Comparison of ENCODE assay signal across 23 cellular contexts in genomic region chr22:49590851-49591445, GRCh38.
"Had no signal": no experiment of that assay in that cellular context is flagged by ENCODE, and none has a peak within 500 bp of the region (broad histone marks: within the 10 kb centered on the region; RNA-seq: fewer than 3 reads in every experiment).

No MANE protein-coding gene starts in this region.

- H3K4me1 ChIP-seq: gastrocnemius medialis, heart right ventricle, suprapubic skin, thyroid gland had no signal

- H3K36me3 ChIP-seq: esophagus muscularis mucosa, gastrocnemius medialis, heart right ventricle, suprapubic skin, thyroid gland had no signal

- H3K4me3 ChIP-seq: esophagus muscularis mucosa, gastrocnemius medialis, heart right ventricle, left lung, lung, suprapubic skin, thyroid gland had no signal

- H3K27me3 ChIP-seq: gastrocnemius medialis, heart right ventricle, left lung, neutrophil, thyroid gland had no signal

- H3K9me3 Mint-ChIP-seq: dendritic cell treated with granulocyte-macrophage colony-stimulating factor and Interleukin-4, amounts not matched to agents 40 ng/mL and 50 ng/mL, for 4 days; effector memory CD8-positive, alpha-beta T cell; naive thymus-derived CD4-positive, alpha-beta T cell; nephron progenitor cell; stimulated activated effector memory CD8-positive, alpha-beta T cell treated with anti-CD3 and anti-CD28 coated beads, Interleukin-12 subunit alpha, Interleukin-12 subunit beta, amount 100 ng/mL, for 72 hours had no signal

- FAIRE-seq: colon, islet of Langerhans had no signal

- H3K27ac Mint-ChIP-seq: dendritic cell treated with granulocyte-macrophage colony-stimulating factor and Interleukin-4, amounts not matched to agents 40 ng/mL and 50 ng/mL, for 4 days; effector memory CD8-positive, alpha-beta T cell; stimulated activated effector memory CD8-positive, alpha-beta T cell treated with anti-CD3 and anti-CD28 coated beads, Interleukin-12 subunit alpha, Interleukin-12 subunit beta, amount 100 ng/mL, for 72 hours had no signal

- H3K9me3 ChIP-seq: gastrocnemius medialis, left lung, neutrophil, suprapubic skin, thyroid gland had no signal

- H3K4me1 Mint-ChIP-seq: nephron progenitor cell; stimulated activated effector memory CD8-positive, alpha-beta T cell treated with anti-CD3 and anti-CD28 coated beads, Interleukin-12 subunit alpha, Interleukin-12 subunit beta, amount 100 ng/mL, for 72 hours had no signal

- DNase-seq: cerebellar nuclear complex; effector memory CD8-positive, alpha-beta T cell; heart right ventricle; hypothalamus; mesenchymal stem cell; naive thymus-derived CD4-positive, alpha-beta T cell; nephron progenitor cell; stimulated activated CD4-positive, alpha-beta T cell treated with anti-CD3 and anti-CD28 coated beads, Interleukin-4, amount 100 ng/mL, for 1 hour; stimulated activated CD8-positive, alpha-beta memory T cell treated with anti-CD3 and anti-CD28 coated beads, Interleukin-4, amount 100 ng/mL, for 48 hours; stimulated activated naive CD8-positive, alpha-beta T cell treated with anti-CD3 and anti-CD28 coated beads, Interleukin-15, Interleukin-2, amounts not matched to agents 100 U/mL and 50 U/mL, for 24 hours; thyroid gland had no signal

- H3K27me3 Mint-ChIP-seq: dendritic cell treated with granulocyte-macrophage colony-stimulating factor and Interleukin-4, amounts not matched to agents 40 ng/mL and 50 ng/mL, for 4 days; effector memory CD8-positive, alpha-beta T cell; naive thymus-derived CD4-positive, alpha-beta T cell had no signal

- H3K27ac ChIP-seq: epithelial cell of prostate, esophagus muscularis mucosa, gastrocnemius medialis, heart right ventricle, left lung, neutrophil, suprapubic skin, thyroid gland had no signal

- ATAC-seq: effector memory CD8-positive, alpha-beta T cell; gastrocnemius medialis; heart right ventricle; left lung; naive thymus-derived CD4-positive, alpha-beta T cell; right cardiac atrium; stimulated activated effector memory CD8-positive, alpha-beta T cell treated with anti-CD3 and anti-CD28 coated beads, Interleukin-12 subunit alpha, Interleukin-12 subunit beta, amount 100 ng/mL, for 72 hours; stimulated activated naive CD8-positive, alpha-beta T cell treated with anti-CD3 and anti-CD28 coated beads, Interleukin-15, Interleukin-2, amounts not matched to agents 100 U/mL and 50 U/mL, for 24 hours had no signal

- H3K4me3 Mint-ChIP-seq: dendritic cell treated with granulocyte-macrophage colony-stimulating factor and Interleukin-4, amounts not matched to agents 40 ng/mL and 50 ng/mL, for 4 days; effector memory CD8-positive, alpha-beta T cell; naive thymus-derived CD4-positive, alpha-beta T cell; nephron progenitor cell; stimulated activated effector memory CD8-positive, alpha-beta T cell treated with anti-CD3 and anti-CD28 coated beads, Interleukin-12 subunit alpha, Interleukin-12 subunit beta, amount 100 ng/mL, for 72 hours had no signal
